In genomic region chr12:62934799-62935674, GRCh38 we compare ENCODE assay signal across 8 cellular contexts. TPM values are rescaled to one million over a fixed set of nuclear protein-coding genes. Genes with fewer than 3 reads are reported as not detected.
DNase-seq lines count a peak whose midpoint lies in the region; ATAC-seq and TF ChIP-seq lines count a peak whose summit lies in the region.

PPM1H (minus strand) TSS chr12:62935150; CDS start chr12:62934736, 414 bp downstream.

- H3K4me1 ChIP-seq in BLaER1: peaks cover 41% of the 10 kb centered on the region

- CTCF ChIA-PET in WTC11 (lab: Charles Lee): interaction anchor here (0.6 to 3.7 kb wide), 21 partner anchors 9 to 847 kb away, joined by 3 to 27 read pairs (median 4); no protein-coding TSS in a partner anchor

- TF ChIP-seq CTCF in WTC11 (IDR thresholded peaks at IDR 0.05) (peak; percentile 53; the same call in 1 of the 2 replicates), epithelial cell of proximal tubule (conservative IDR thresholded peaks at IDR 0.05; ENCODE audit: low read depth, low read length) (peak; percentile 50), mesothelial cell of epicardium (IDR thresholded peaks at IDR 0.05; ENCODE audit: unreplicated experiment) (no peak)

- ATAC-seq in GM18870 (IDR thresholded peaks at IDR 0.05; ENCODE audit: unreplicated experiment) (peak; percentile 69), HG03066 (IDR thresholded peaks at IDR 0.05; ENCODE audit: low read depth, unreplicated experiment) (peak; percentile 64), WTC11 (peak; percentile 91)

- DNase-seq in NCI-H2107 (lab: John Stamatoyannopoulos, UW): peak; percentile 89
- peak; percentile 97 for DNase-seq in WTC11 (ENCODE audit: low spot score)
- no peak for DNase-seq in epithelial cell of proximal tubule (ENCODE audit: low read depth)
- peak; percentile 53 to 77 for DNase-seq in mesothelial cell of epicardium (ENCODE audit: low spot score in 2 of 2, unreplicated experiment in 2 of 2)
- DNase-seq in substantia nigra (lab: John Stamatoyannopoulos, UW): peak in 48 of 49 donors; percentile 30 to 89 (median 70)

- peak within 1 kb of the TSS; percentile 94 for H3K4me2 ChIP-seq in BLaER1

- H3K9ac ChIP-seq in BLaER1: peak within 1 kb of the TSS; percentile 75

- POLR2A ChIA-PET in WTC11 (lab: Charles Lee): interaction anchor here (0.5 to 1.2 kb wide), 3 partner anchors 11 to 332 kb away, joined by 3 to 4 read pairs (median 3); no protein-coding TSS in a partner anchor

- no peaks in the 10 kb centered on the region; the same call in 1 of the 2 replicates for H3K27me3 ChIP-seq in BLaER1

- no peaks in the 10 kb centered on the region for H3K27me3 Mint-ChIP-seq in WTC11 (ENCODE audit: low read depth)
- peaks cover 35% of the 10 kb centered on the region for H3K27me3 Mint-ChIP-seq in mesothelial cell of epicardium (ENCODE audit: low read depth)

- H4K20me1 ChIP-seq in BLaER1: no peaks in the 10 kb centered on the region

- H3K4me3 Mint-ChIP-seq in WTC11 (peak within 1 kb of the TSS; percentile 100), mesothelial cell of epicardium (peak within 1 kb of the TSS; percentile 97)

- H3K27ac Mint-ChIP-seq in WTC11: peak within 1 kb of the TSS; percentile 96
- H3K27ac Mint-ChIP-seq in mesothelial cell of epicardium: peak within 1 kb of the TSS; percentile 96

- H3K4me1 Mint-ChIP-seq in WTC11 (peaks cover 44% of the 10 kb centered on the region), mesothelial cell of epicardium (peaks cover 27% of the 10 kb centered on the region)

- H3K9me3 ChIP-seq in BLaER1: no peaks in the 10 kb centered on the region

- H3K36me3 Mint-ChIP-seq in WTC11 (no peaks in the 10 kb centered on the region), mesothelial cell of epicardium (no peaks in the 10 kb centered on the region)

- H3K27ac ChIP-seq in BLaER1 (peak within 1 kb of the TSS; percentile 67), substantia nigra (ENCODE audit: low read depth, low read length, poor library complexity, severe bottlenecking) (peak within 1 kb of the TSS; percentile 93)

- H3K4me3 ChIP-seq in BLaER1 (peak within 1 kb of the TSS; percentile 79), epithelial cell of proximal tubule (ENCODE audit: low read depth, low read length) (peak within 1 kb of the TSS; percentile 64)

- no peaks in the 10 kb centered on the region for H3K9me3 Mint-ChIP-seq in WTC11
- no peaks in the 10 kb centered on the region for H3K9me3 Mint-ChIP-seq in mesothelial cell of epicardium

- H3K36me3 ChIP-seq in BLaER1: no peaks in the 10 kb centered on the region

TF ChIP-seq in WTC11, 78 proteins besides CTCF, POLR2A, EP300 and RAD21 (continues in another document):
- TF ChIP-seq AFF4 (CRISPR knock-in tag; IDR thresholded peaks at IDR 0.05; ENCODE audit: borderline replicate concordance) (0 out of 2 replicates have a peak, but pooled peaks have one; percentile 87), KAT7 (CRISPR knock-in tag; IDR thresholded peaks at IDR 0.05; ENCODE audit: borderline replicate concordance) (peak; percentile 73; the same call in 1 of the 2 replicates), MAX (CRISPR knock-in tag; IDR thresholded peaks at IDR 0.05) (peak; percentile 97), ZBTB21 (CRISPR knock-in tag; IDR thresholded peaks at IDR 0.05; ENCODE audit: borderline replicate concordance) (peak; percentile 92), ESRRA (CRISPR knock-in tag; IDR thresholded peaks at IDR 0.05; ENCODE audit: borderline replicate concordance) (0 out of 2 replicates have a peak, but pooled peaks have one; percentile 45), FOXP4 (CRISPR knock-in tag; IDR thresholded peaks at IDR 0.05) (0 out of 2 replicates have a peak, but pooled peaks have one; percentile 42), CREM (CRISPR knock-in tag; IDR thresholded peaks at IDR 0.05) (0 out of 2 replicates have a peak, but pooled peaks have one; percentile 5), CBFB (CRISPR knock-in tag; IDR thresholded peaks at IDR 0.05; ENCODE audit: low read depth) (peak; percentile 89; the same call in 1 of the 2 replicates), TEAD1 (CRISPR knock-in tag; IDR thresholded peaks at IDR 0.05) (no peak; the same call in 1 of the 2 replicates), E2F5 (CRISPR knock-in tag; IDR thresholded peaks at IDR 0.05) (no peak), ZNF416 (CRISPR knock-in tag; IDR thresholded peaks at IDR 0.05) (no peak), ZNF232 (CRISPR knock-in tag; IDR thresholded peaks at IDR 0.05) (peak; percentile 68; the same call in 1 of the 2 replicates), NFE2L1 (CRISPR knock-in tag; IDR thresholded peaks at IDR 0.05) (0 out of 2 replicates have a peak, but pooled peaks have one; percentile 56), SMAD3 (CRISPR knock-in tag; IDR thresholded peaks at IDR 0.05; ENCODE audit: borderline replicate concordance) (no peak), RELA (CRISPR knock-in tag; IDR thresholded peaks at IDR 0.05; ENCODE audit: borderline replicate concordance) (peak; percentile 35; the same call in 1 of the 2 replicates), SP1 (CRISPR knock-in tag; conservative IDR thresholded peaks at IDR 0.05) (peak; percentile 91), TCF7 (CRISPR knock-in tag; IDR thresholded peaks at IDR 0.05; ENCODE audit: low read depth) (0 out of 2 replicates have a peak, but pooled peaks have one; percentile 76), CREB1 (CRISPR knock-in tag; IDR thresholded peaks at IDR 0.05) (peak; percentile 47; the same call in 1 of the 2 replicates)

RNA-seq across cellular contexts. Expression of gene PPM1H, which starts in this region (rescaled TPM):
- total RNA-seq in WTC11 (2021): 37.1 to 45.6 TPM (median 40.9 TPM) in 3 replicates
- total RNA-seq in epithelial cell of proximal tubule: 3.9 and 4.2 TPM in 2 replicates
- 10.3 to 15.7 TPM (median 11.2 TPM) in 3 replicates for total RNA-seq in mesothelial cell of epicardium
